Comparison of ENCODE assay signal across 10 cellular contexts in genomic region chr6:96157018-96157565, GRCh38.
DNase-seq lines count a peak whose midpoint lies in the region; ATAC-seq, FAIRE-seq and TF ChIP-seq lines count a peak whose summit lies in the region.
"Had no signal": no experiment of that assay in that cellular context is flagged by ENCODE, and none has a peak within 500 bp of the region (broad histone marks: within the 10 kb centered on the region; RNA-seq: fewer than 3 reads in every experiment).

No MANE protein-coding gene starts in this region.

- TF ChIP-seq RAD21 in GM12878 (IDR thresholded peaks at IDR 0.05; ENCODE audit: insufficient read depth, low read depth, low read length), result no peak

- BruUV-seq in GM12878 (replicated peaks; lab: Mats Ljungman, UMichigan), result no TSS peak

- H3K4me3 ChIP-seq in GM12878, result no peak overlapping the region
- no peak overlapping the region for H3K4me3 ChIP-seq in body of pancreas

- TF ChIP-seq EP300 in GM12878 (IDR thresholded peaks at IDR 0.05; ENCODE audit: borderline replicate concordance in 1 of 2, control insufficient read depth in 1 of 2, low read depth in 2 of 2, low read length in 2 of 2), result no peak

- TF ChIP-seq POLR2A in GM12878 (IDR thresholded peaks at IDR 0.05; ENCODE audit: low read depth, low read length) (no peak), body of pancreas (IDR thresholded peaks at IDR 0.05) (no peak)

- CTCF ChIA-PET in GM12878 (lab: Yijun Ruan, JAX), result no interaction called here

- TF ChIP-seq CTCF in GM20000 (IDR thresholded peaks at IDR 0.05; ENCODE audit: extremely low read depth, missing control alignments) (no peak), GM12878 (IDR thresholded peaks at IDR 0.05 in 2 of 3, conservative IDR thresholded peaks at IDR 0.05 in 1 of 3; ENCODE audit: control insufficient read depth in 2 of 3, extremely low read depth in 1 of 3, insufficient read depth in 1 of 3, low read depth in 3 of 3, low read length in 3 of 3) (no peak), body of pancreas (IDR thresholded peaks at IDR 0.05) (no peak)

- peak; percentile 74 for FAIRE-seq in GM12878 (lab: Jason Lieb, UNC)

- H3K9me3 ChIP-seq in GM12878 (replicated peaks; ENCODE audit: control insufficient read depth, insufficient read depth, low read length), result no peaks in the 10 kb centered on the region; the same call in 2 of the 3 replicates
- H3K9me3 ChIP-seq in body of pancreas, result no peaks in the 10 kb centered on the region

- DNase-seq in GM20000 (ENCODE audit: low spot score) (peak; percentile 43), GM12878 (ENCODE audit: low read depth, low spot score) (peak; percentile 28), AG08395 (ENCODE audit: low spot score) (no peak), left colon (no peak), body of pancreas (no peak)
- DNase-seq in activated T-cell treated with anti-CD3 and anti-CD28 coated beads, Interleukin-2, amount 50 U/mL, for 48 hours, result no peak
- DNase-seq: brain microvascular endothelial cell, Right ventricle myocardium superior had no signal

- no peaks in the 10 kb centered on the region for H3K79me2 ChIP-seq in GM12878 (ENCODE audit: control insufficient read depth, insufficient read depth, low read length)

- H2AFZ ChIP-seq in GM12878 (ENCODE audit: control insufficient read depth, low read depth, low read length), result peak overlapping the region; percentile 90

- intact Hi-C loops in GM12878 (cut with micrococcal nuclease; ENCODE audit: unreplicated experiment) (no loop called here), left colon (cut with DNase I, micrococcal nuclease) (no loop called here), body of pancreas (cut with DNase I) (no loop called here)

- POLR2A ChIA-PET in GM12878 (lab: Charles Lee), result no interaction called here

- ATAC-seq in GM18502 (IDR thresholded peaks at IDR 0.05; ENCODE audit: poor library complexity, unreplicated experiment) (peak; percentile 93), HG03196 (IDR thresholded peaks at IDR 0.05; ENCODE audit: unreplicated experiment) (peak; percentile 88), GM12878 (peak; percentile 94), left colon (no peak), body of pancreas (no peak)

- SMC1A ChIA-PET in GM12878 (lab: Charles Lee; ENCODE audit: uncharacterized antibody, unreplicated experiment), result interaction anchor here (1.8 kb wide), 1 partner anchor 27 kb away, joined by 5 read pairs; no protein-coding TSS in a partner anchor

- RAD21 ChIA-PET in GM12878 (lab: Charles Lee; ENCODE audit: unreplicated experiment), result no interaction called here

- H3K36me3 ChIP-seq in GM12878 (ENCODE audit: control insufficient read depth in 2 of 2, insufficient read depth in 2 of 2, low read length in 1 of 2) (no peaks in the 10 kb centered on the region), body of pancreas (replicated peaks in 1 of 2; ENCODE audit: insufficient read depth in 1 of 2, low read depth in 2 of 2) (no peaks in the 10 kb centered on the region)
- H3K36me3 ChIP-seq: brain microvascular endothelial cell had no signal

- H3K4me1 ChIP-seq in GM12878 (ENCODE audit: control insufficient read depth, insufficient read depth, low read length) (no peaks in the 10 kb centered on the region), body of pancreas (no peaks in the 10 kb centered on the region)

- H4K20me1 ChIP-seq in GM12878 (ENCODE audit: control insufficient read depth, insufficient read depth), result no peaks in the 10 kb centered on the region

- H3K4me2 ChIP-seq in GM12878 (ENCODE audit: control insufficient read depth, insufficient read depth), result peak overlapping the region; percentile 84

- in situ Hi-C loops in GM12878 (cut with MboI), result no loop called here

- H3K9ac ChIP-seq in GM12878 (ENCODE audit: control insufficient read depth, insufficient read depth, low read length), result no peak overlapping the region

- H3K27me3 ChIP-seq in GM12878 (replicated peaks in 1 of 2; ENCODE audit: control insufficient read depth in 2 of 2, insufficient read depth in 2 of 2, low read length in 1 of 2) (no peaks in the 10 kb centered on the region), body of pancreas (no peaks in the 10 kb centered on the region)
- H3K27me3 ChIP-seq: brain microvascular endothelial cell had no signal

- WGBS in GM12878 (ENCODE audit: insufficient coverage, insufficient replicate concordance, low lambda C conversion rate, missing lambda C conversion rate), result 22% methylated on average over 3 of the region's 3 CpGs
- WGBS in body of pancreas, 2 donors, result 20 to 44% methylated on average over 3 of the region's 3 CpGs

- H3K27ac ChIP-seq in GM12878 (ENCODE audit: control insufficient read depth, insufficient read depth), result peak overlapping the region; percentile 43; the same call in 1 of the 2 replicates
- H3K27ac ChIP-seq in body of pancreas, result no peak overlapping the region
- H3K27ac ChIP-seq: brain microvascular endothelial cell had no signal

TF ChIP-seq in GM12878, 131 proteins besides CTCF, POLR2A, EP300 and RAD21 (continues in another document):
- no peak for TF ChIP-seq BMI1 (IDR thresholded peaks at IDR 0.05; ENCODE audit: borderline replicate concordance)
- peak; percentile 33 for TF ChIP-seq MEF2B (IDR thresholded peaks at IDR 0.05; ENCODE audit: partially characterized antibody, poor library complexity, severe bottlenecking)
- TF ChIP-seq IKZF2 (IDR thresholded peaks at IDR 0.05), result no peak
- TF ChIP-seq ZBTB11 (CRISPR knock-in tag; IDR thresholded peaks at IDR 0.05), result no peak
- TF ChIP-seq KAT2A (conservative IDR thresholded peaks at IDR 0.05; ENCODE audit: control insufficient read depth, low read depth, low read length), result no peak
- TF ChIP-seq IRF5 (IDR thresholded peaks at IDR 0.05; ENCODE audit: borderline replicate concordance), result no peak

Comparison
In these comparisons a context has a peak if more than half of its experiments do, and no peak if none do; other contexts are left out.
1. ATAC-seq: peak in GM18502 (single experiment), HG03196 (single experiment) and GM12878 (single experiment); none in left colon (single experiment) and body of pancreas (single experiment).
2. DNase-seq: peak in GM20000 (single experiment) and GM12878 (single experiment); none in AG08395 (single experiment), left colon (0 of 2), activated T-cell treated with anti-CD3 and anti-CD28 coated beads, Interleukin-2, amount 50 U/mL, for 48 hours (0 of 2) and body of pancreas (0 of 4).